Comparison of ENCODE assay signal across 8 cellular contexts in genomic region chr1:157948547-157949152, GRCh38. TPM values are rescaled to one million over a fixed set of nuclear protein-coding genes. Genes with fewer than 3 reads are reported as not detected.
DNase-seq lines count a peak whose midpoint lies in the region; ATAC-seq and TF ChIP-seq lines count a peak whose summit lies in the region.

No MANE protein-coding gene starts in this region.

- DNase-seq in activated CD4-positive, alpha-beta memory T cell treated with anti-CD3 and anti-CD28 coated beads for 36 hours: peak; percentile 11
- DNase-seq in activated CD4-positive, alpha-beta memory T cell treated with anti-CD3 and anti-CD28 coated beads, Interleukin-2, amount 10 ng/mL, durations not matched to agents 7 days and 5 days: no peak
- peak; percentile 62 for DNase-seq in PC-3
- peak; percentile 54 for DNase-seq in fibroblast of mammary gland (ENCODE audit: low read depth)
- DNase-seq in osteoblast (ENCODE audit: insufficient read length, low spot score, missing footprints): no peak
- DNase-seq in activated naive CD8-positive, alpha-beta T cell treated with anti-CD3 and anti-CD28 coated beads for 36 hours: no peak

- no peak overlapping the region for H3K4me2 ChIP-seq in PC-3 (ENCODE audit: low read length)
- H3K4me2 ChIP-seq in osteoblast (ENCODE audit: insufficient read depth, low read length): no peak overlapping the region

- no peaks in the 10 kb centered on the region for H3K36me3 Mint-ChIP-seq in activated CD4-positive, alpha-beta memory T cell treated with anti-CD3 and anti-CD28 coated beads for 36 hours
- no peaks in the 10 kb centered on the region for H3K36me3 Mint-ChIP-seq in activated CD4-positive, alpha-beta memory T cell treated with anti-CD3 and anti-CD28 coated beads, Interleukin-2, amount 10 ng/mL, durations not matched to agents 7 days and 5 days (ENCODE audit: low read depth)
- no peaks in the 10 kb centered on the region for H3K36me3 Mint-ChIP-seq in activated naive CD8-positive, alpha-beta T cell treated with anti-CD3 and anti-CD28 coated beads for 36 hours

- H3K4me3 ChIP-seq in PC-3 (ENCODE audit: low read length): no peak overlapping the region
- no peak overlapping the region for H3K4me3 ChIP-seq in fibroblast of mammary gland (ENCODE audit: control insufficient read depth, low read depth, low read length)
- H3K4me3 ChIP-seq in osteoblast (ENCODE audit: insufficient read depth, low read length): no peak overlapping the region

- CTCF ChIA-PET in activated CD4-positive, alpha-beta memory T cell treated with anti-CD3 and anti-CD28 coated beads for 36 hours (lab: Charles Lee): interaction anchor here (1.0 kb wide), 1 partner anchor 43 kb away, joined by 3 read pairs; no protein-coding TSS in a partner anchor
- CTCF ChIA-PET in activated CD4-positive, alpha-beta memory T cell treated with anti-CD3 and anti-CD28 coated beads, Interleukin-2, amount 10 ng/mL, durations not matched to agents 7 days and 5 days (lab: Charles Lee): no interaction called here
- CTCF ChIA-PET in PC-3 (lab: Charles Lee): interaction anchor here (1.0 to 1.2 kb wide), 2 partner anchors 71 to 173 kb away, joined by 6 to 7 read pairs; no protein-coding TSS in a partner anchor

- BruUV-seq in PC-3 (replicated peaks; lab: Mats Ljungman, UMichigan): no TSS peak

- H4K20me1 ChIP-seq in PC-3 (ENCODE audit: low read length) (no peaks in the 10 kb centered on the region), osteoblast (ENCODE audit: insufficient read depth, low read length) (no peaks in the 10 kb centered on the region)

- POLR2A ChIA-PET in activated CD4-positive, alpha-beta memory T cell treated with anti-CD3 and anti-CD28 coated beads for 36 hours (lab: Charles Lee): no interaction called here
- POLR2A ChIA-PET in activated CD4-positive, alpha-beta memory T cell treated with anti-CD3 and anti-CD28 coated beads, Interleukin-2, amount 10 ng/mL, durations not matched to agents 7 days and 5 days (lab: Charles Lee): no interaction called here
- POLR2A ChIA-PET in PC-3 (lab: Charles Lee; ENCODE audit: unreplicated experiment): interaction anchor here (0.6 kb wide), 1 partner anchor 71 kb away, joined by 3 read pairs; no protein-coding TSS in a partner anchor

- TF ChIP-seq CTCF in PC-3 (conservative IDR thresholded peaks at IDR 0.05; ENCODE audit: low read depth, low read length) (peak; percentile 81), fibroblast of mammary gland (conservative IDR thresholded peaks at IDR 0.05; ENCODE audit: control insufficient read depth, insufficient read depth, low read depth, low read length) (peak; percentile 64), osteoblast (IDR thresholded peaks at IDR 0.05; ENCODE audit: extremely low read depth, low read depth, low read length) (peak; percentile 64)

- H3K36me3 ChIP-seq in PC-3 (ENCODE audit: low read depth, low read length): no peaks in the 10 kb centered on the region
- no peaks in the 10 kb centered on the region for H3K36me3 ChIP-seq in osteoblast (ENCODE audit: insufficient read depth, low read length)

- no peaks in the 10 kb centered on the region for H3K9me3 ChIP-seq in PC-3 (ENCODE audit: low read length)
- no peaks in the 10 kb centered on the region for H3K9me3 ChIP-seq in osteoblast (ENCODE audit: low read depth, low read length)

- no peak overlapping the region for H3K27ac Mint-ChIP-seq in activated CD4-positive, alpha-beta memory T cell treated with anti-CD3 and anti-CD28 coated beads for 36 hours
- no peak overlapping the region for H3K27ac Mint-ChIP-seq in activated CD4-positive, alpha-beta memory T cell treated with anti-CD3 and anti-CD28 coated beads, Interleukin-2, amount 10 ng/mL, durations not matched to agents 7 days and 5 days
- no peak overlapping the region for H3K27ac Mint-ChIP-seq in activated naive CD8-positive, alpha-beta T cell treated with anti-CD3 and anti-CD28 coated beads for 36 hours

- no peaks in the 10 kb centered on the region for H3K9me2 ChIP-seq in PC-3 (replicated peaks; ENCODE audit: low read length)

- H3K27me3 ChIP-seq in PC-3 (ENCODE audit: low read length): peaks cover 72% of the 10 kb centered on the region
- H3K27me3 ChIP-seq in osteoblast (ENCODE audit: insufficient read depth, low read length): peaks cover 12% of the 10 kb centered on the region

- no peaks in the 10 kb centered on the region for H3K79me2 ChIP-seq in PC-3 (ENCODE audit: low read length)
- no peaks in the 10 kb centered on the region for H3K79me2 ChIP-seq in osteoblast (ENCODE audit: insufficient read depth, low read length)

- intact Hi-C loops in activated CD4-positive, alpha-beta memory T cell treated with anti-CD3 and anti-CD28 coated beads for 36 hours (cut with micrococcal nuclease): no loop called here
- intact Hi-C loops in PC-3 (cut with micrococcal nuclease): loop anchor here (1.0 kb wide), 2 partner anchors 70 to 368 kb away; no protein-coding TSS in a partner anchor

- H3F3A ChIP-seq in PC-3 (ENCODE audit: low read length, unreplicated experiment): no peaks in the 10 kb centered on the region

- H2AFZ ChIP-seq in PC-3 (ENCODE audit: low read length): no peak overlapping the region
- H2AFZ ChIP-seq in osteoblast (ENCODE audit: low read length): no peak overlapping the region

- peak; percentile 96 for ATAC-seq in PC-3
- no peak for ATAC-seq in HG03159 (IDR thresholded peaks at IDR 0.05; ENCODE audit: unreplicated experiment)
- no peak for ATAC-seq in GM21529 (IDR thresholded peaks at IDR 0.05; ENCODE audit: unreplicated experiment)

- no peaks in the 10 kb centered on the region for H3K4me1 Mint-ChIP-seq in activated CD4-positive, alpha-beta memory T cell treated with anti-CD3 and anti-CD28 coated beads for 36 hours (ENCODE audit: low read depth)
- no peaks in the 10 kb centered on the region for H3K4me1 Mint-ChIP-seq in activated CD4-positive, alpha-beta memory T cell treated with anti-CD3 and anti-CD28 coated beads, Interleukin-2, amount 10 ng/mL, durations not matched to agents 7 days and 5 days
- peaks cover 6% of the 10 kb centered on the region for H3K4me1 Mint-ChIP-seq in activated naive CD8-positive, alpha-beta T cell treated with anti-CD3 and anti-CD28 coated beads for 36 hours

- H3K4me3 Mint-ChIP-seq in activated CD4-positive, alpha-beta memory T cell treated with anti-CD3 and anti-CD28 coated beads for 36 hours: no peak overlapping the region
- no peak overlapping the region for H3K4me3 Mint-ChIP-seq in activated CD4-positive, alpha-beta memory T cell treated with anti-CD3 and anti-CD28 coated beads, Interleukin-2, amount 10 ng/mL, durations not matched to agents 7 days and 5 days
- no peak overlapping the region for H3K4me3 Mint-ChIP-seq in activated naive CD8-positive, alpha-beta T cell treated with anti-CD3 and anti-CD28 coated beads for 36 hours

- H3K9me3 Mint-ChIP-seq in activated CD4-positive, alpha-beta memory T cell treated with anti-CD3 and anti-CD28 coated beads for 36 hours: no peaks in the 10 kb centered on the region
- no peaks in the 10 kb centered on the region for H3K9me3 Mint-ChIP-seq in activated CD4-positive, alpha-beta memory T cell treated with anti-CD3 and anti-CD28 coated beads, Interleukin-2, amount 10 ng/mL, durations not matched to agents 7 days and 5 days
- no peaks in the 10 kb centered on the region for H3K9me3 Mint-ChIP-seq in activated naive CD8-positive, alpha-beta T cell treated with anti-CD3 and anti-CD28 coated beads for 36 hours

- peaks cover 30% of the 10 kb centered on the region for H3K27me3 Mint-ChIP-seq in activated CD4-positive, alpha-beta memory T cell treated with anti-CD3 and anti-CD28 coated beads for 36 hours
- H3K27me3 Mint-ChIP-seq in activated CD4-positive, alpha-beta memory T cell treated with anti-CD3 and anti-CD28 coated beads, Interleukin-2, amount 10 ng/mL, durations not matched to agents 7 days and 5 days: peaks cover 13% of the 10 kb centered on the region
- peaks cover 9% of the 10 kb centered on the region for H3K27me3 Mint-ChIP-seq in activated naive CD8-positive, alpha-beta T cell treated with anti-CD3 and anti-CD28 coated beads for 36 hours

- no peak overlapping the region for H3K9ac ChIP-seq in PC-3 (ENCODE audit: low read length)

- H3K27ac ChIP-seq in PC-3 (ENCODE audit: low read length): no peak overlapping the region
- no peak overlapping the region for H3K27ac ChIP-seq in osteoblast (ENCODE audit: low read depth, low read length)

- H3K4me1 ChIP-seq in PC-3 (ENCODE audit: insufficient read depth, low read length) (no peaks in the 10 kb centered on the region), osteoblast (ENCODE audit: insufficient read depth, low read length) (no peaks in the 10 kb centered on the region)

RNA-seq across cellular contexts. Expression of gene KIRREL1, which starts 44.8 kb away (rescaled TPM):
- total RNA-seq in activated CD4-positive, alpha-beta memory T cell treated with anti-CD3 and anti-CD28 coated beads for 36 hours: not detected
- not detected for total RNA-seq in activated CD4-positive, alpha-beta memory T cell treated with anti-CD3 and anti-CD28 coated beads, Interleukin-2, amount 10 ng/mL, durations not matched to agents 7 days and 5 days
- total RNA-seq in PC-3 (2014; rRNA removed) (49.8 and 57.1 TPM in 2 replicates), osteoblast (171 and 174 TPM in 2 replicates)
- total RNA-seq in activated naive CD8-positive, alpha-beta T cell treated with anti-CD3 and anti-CD28 coated beads for 36 hours: under 1 TPM; 0.10 to 0.16 TPM

Comparison
In these comparisons a context has a peak if more than half of its experiments do, and no peak if none do; other contexts are left out.
1. DNase-seq: peak in activated CD4-positive, alpha-beta memory T cell treated with anti-CD3 and anti-CD28 coated beads for 36 hours (single experiment), PC-3 (single experiment) and fibroblast of mammary gland (single experiment); none in activated CD4-positive, alpha-beta memory T cell treated with anti-CD3 and anti-CD28 coated beads, Interleukin-2, amount 10 ng/mL, durations not matched to agents 7 days and 5 days (single experiment), osteoblast (single experiment) and activated naive CD8-positive, alpha-beta T cell treated with anti-CD3 and anti-CD28 coated beads for 36 hours (single experiment).
2. RNA of gene KIRREL1, which starts 44.8 kb away (total RNA-seq): 171 to 174 TPM in osteoblast and 49.8 to 57.1 TPM in PC-3; 0.10 to 0.16 TPM in activated naive CD8-positive, alpha-beta T cell treated with anti-CD3 and anti-CD28 coated beads for 36 hours, not detected in activated CD4-positive, alpha-beta memory T cell treated with anti-CD3 and anti-CD28 coated beads for 36 hours and not detected in activated CD4-positive, alpha-beta memory T cell treated with anti-CD3 and anti-CD28 coated beads, Interleukin-2, amount 10 ng/mL, durations not matched to agents 7 days and 5 days; every median in the first group is over 10 times any median in the second.
3. Peak in every context shown above with its lines, with median percentiles within 50 percentile points of each other: CTCF ChIP-seq.